ENCODE assay signal across 9 cellular contexts in genomic region chr13:30466841-30467252, GRCh38. TPM values are rescaled to one million over a fixed set of nuclear protein-coding genes. Genes with fewer than 3 reads are reported as not detected.
DNase-seq lines count a peak whose midpoint lies in the region; ATAC-seq and TF ChIP-seq lines count a peak whose summit lies in the region.
"Had no signal": no experiment of that assay in that cellular context is flagged by ENCODE, and none has a peak within 500 bp of the region (broad histone marks: within the 10 kb centered on the region; RNA-seq: fewer than 3 reads in every experiment).

No MANE protein-coding gene starts in this region.

- H3K27me3 ChIP-seq in Caco-2 (replicated peaks; ENCODE audit: control insufficient read depth, insufficient read depth, low read length) (no peaks in the 10 kb centered on the region), HUES48 (ENCODE audit: control insufficient read depth, insufficient read depth, low read length) (no peaks in the 10 kb centered on the region), SJCRH30 (no peaks in the 10 kb centered on the region)
- no peaks in the 10 kb centered on the region for H3K27me3 ChIP-seq in CD4-positive, alpha-beta T cell (ENCODE audit: control insufficient read depth, insufficient read depth, low read length)

- H3K36me3 Mint-ChIP-seq in Caco-2 (ENCODE audit: insufficient read depth, unreplicated experiment), result peaks cover 40% of the 10 kb centered on the region
- peaks cover 37% of the 10 kb centered on the region for H3K36me3 Mint-ChIP-seq in CD4-positive, alpha-beta T cell (ENCODE audit: low read depth)

- no peaks in the 10 kb centered on the region for H3K9me3 Mint-ChIP-seq in Caco-2 (ENCODE audit: unreplicated experiment)
- H3K9me3 Mint-ChIP-seq in CD4-positive, alpha-beta T cell, result no peaks in the 10 kb centered on the region

- H3K4me1 Mint-ChIP-seq in Caco-2 (ENCODE audit: low read depth, unreplicated experiment), result no peaks in the 10 kb centered on the region
- peaks cover 30% of the 10 kb centered on the region for H3K4me1 Mint-ChIP-seq in CD4-positive, alpha-beta T cell (ENCODE audit: low read depth)

- peak overlapping the region; percentile 98 for H3K4me3 Mint-ChIP-seq in Caco-2 (ENCODE audit: unreplicated experiment)
- H3K4me3 Mint-ChIP-seq in CD4-positive, alpha-beta T cell, result no peak overlapping the region

- intact Hi-C loops in Caco-2 (cut with micrococcal nuclease; ENCODE audit: unreplicated experiment), result loop anchor here (1.0 to 10.0 kb wide), 7 partner anchors 12 to 338 kb away; partner anchors contain the start of genes KATNAL1, UBE2L5 and USPL1
- intact Hi-C loops in CD4-positive, alpha-beta T cell (cut with DNase I, micrococcal nuclease), result loop anchor here in 1 of 2 experiments (5.0 to 10.0 kb wide), 7 partner anchors 85 to 872 kb away; partner anchors contain the start of genes HSPH1, KATNAL1, SLC7A1 and UBL3

- peak overlapping the region; percentile 98 for H3K27ac ChIP-seq in HUES48 (ENCODE audit: low read depth, low read length)
- H3K27ac ChIP-seq in SJCRH30, result peak overlapping the region; percentile 97
- no peak overlapping the region for H3K27ac ChIP-seq in CD4-positive, alpha-beta T cell (ENCODE audit: low read depth, low read length)

- TF ChIP-seq CTCF in Caco-2 (IDR thresholded peaks at IDR 0.05; ENCODE audit: insufficient read depth in 1 of 2, low read depth in 1 of 2, low read length in 1 of 2, severe bottlenecking in 1 of 2, unreplicated experiment in 1 of 2), result no peak
- TF ChIP-seq CTCF in CD4-positive, alpha-beta T cell (IDR thresholded peaks at IDR 0.05), result no peak

- peak overlapping the region; percentile 100 for H3K27ac Mint-ChIP-seq in Caco-2 (ENCODE audit: unreplicated experiment)
- H3K27ac Mint-ChIP-seq in CD4-positive, alpha-beta T cell, result no peak overlapping the region

- no TSS peak for BruUV-seq in Caco-2 (replicated peaks; lab: Mats Ljungman, UMichigan)

- CTCF ChIA-PET in Caco-2 (lab: Charles Lee), result no interaction called here
- CTCF ChIA-PET in CD4-positive, alpha-beta T cell (lab: Charles Lee), result no interaction called here

- no peak for DNase-seq in Caco-2
- DNase-seq in SJCRH30, result peak; percentile 81 to 91
- peak; percentile 42 for DNase-seq in glomerular visceral epithelial cell (ENCODE audit: extremely low spot score)
- DNase-seq in CD4-positive, alpha-beta T cell, result no peak
- no peak for DNase-seq in anterior cingulate cortex (lab: John Stamatoyannopoulos, UW)

- H3K9me3 ChIP-seq in Caco-2, result no peaks in the 10 kb centered on the region
- no peaks in the 10 kb centered on the region for H3K9me3 ChIP-seq in HUES48 (ENCODE audit: control insufficient read depth, insufficient read depth, low read length)
- H3K9me3 ChIP-seq in SJCRH30 (replicated peaks), result no peaks in the 10 kb centered on the region
- no peaks in the 10 kb centered on the region for H3K9me3 ChIP-seq in CD4-positive, alpha-beta T cell (ENCODE audit: control insufficient read depth, low read length)

- H3K27me3 Mint-ChIP-seq in Caco-2 (ENCODE audit: insufficient read depth, unreplicated experiment), result peaks cover 2% of the 10 kb centered on the region
- H3K27me3 Mint-ChIP-seq in CD4-positive, alpha-beta T cell, result peaks cover 6% of the 10 kb centered on the region

- peaks cover 1% of the 10 kb centered on the region; the same call in 1 of the 2 replicates for H3K36me3 ChIP-seq in Caco-2 (ENCODE audit: control insufficient read depth, insufficient read depth, low read length)
- H3K36me3 ChIP-seq in HUES48 (ENCODE audit: control insufficient read depth, insufficient read depth, low read length), result peaks cover 23% of the 10 kb centered on the region
- peaks cover 24% of the 10 kb centered on the region for H3K36me3 ChIP-seq in SJCRH30

- H3K4me3 ChIP-seq in Caco-2 (ENCODE audit: low read depth, low read length) (peak overlapping the region; percentile 45), HUES48 (ENCODE audit: low read depth, low read length) (peak overlapping the region; percentile 87), SJCRH30 (peak overlapping the region; percentile 99)

- H3K4me1 ChIP-seq in Caco-2 (peaks cover 12% of the 10 kb centered on the region), HUES48 (ENCODE audit: control insufficient read depth, insufficient read depth, low read length) (peaks cover 10% of the 10 kb centered on the region), SJCRH30 (peaks cover 20% of the 10 kb centered on the region)

- H3K9ac ChIP-seq in HUES48 (ENCODE audit: low read depth, low read length), result no peak overlapping the region

- POLR2A ChIA-PET in Caco-2 (lab: Charles Lee), result no interaction called here
- POLR2A ChIA-PET in CD4-positive, alpha-beta T cell (lab: Charles Lee), result interaction anchor here (3.8 kb wide), 1 partner anchor 150 kb away, joined by 119 read pairs; the partner anchor contains the start of gene USPL1

- ATAC-seq in CD4-positive, alpha-beta T cell (ENCODE audit: poor library complexity), result no peak
- no peak for ATAC-seq in activated CD4-positive, CD25-positive, alpha-beta regulatory T cell treated with anti-CD3 and anti-CD28 coated beads, Interleukin-2, amount 50 U/mL, for 24 hours
- no peak for ATAC-seq in GM18519 (IDR thresholded peaks at IDR 0.05; ENCODE audit: low FRiP score, unreplicated experiment)

RNA-seq across cellular contexts. Expression of gene HMGB1, which starts 1.1 kb away (rescaled TPM):
- total RNA-seq in Caco-2 (2022), result 569 and 598 TPM in 2 replicates
- total RNA-seq in SJCRH30 (2014; rRNA removed; shearing (Covaris generic)), result 1,487 and 1,662 TPM in 2 replicates
- total RNA-seq in CD4-positive, alpha-beta T cell, result 100 to 1,000 TPM; 448 to 465 TPM

RNA-seq across cellular contexts. Expression of gene UBE2L5, which starts 44.6 kb away (rescaled TPM):
- total RNA-seq in Caco-2 (2022), result not detected in 2 replicates
- total RNA-seq in SJCRH30 (2014; rRNA removed; shearing (Covaris generic)), result not detected in 2 replicates
- total RNA-seq in CD4-positive, alpha-beta T cell, result under 1 TPM in 1 of 2 experiments, not detected in 1; 0.11 TPM
- total RNA-seq: skeletal muscle tissue had no signal

Comparison
In these comparisons a context has a peak if more than half of its experiments do, and no peak if none do; other contexts are left out.
1. DNase-seq: peak in SJCRH30 (2 of 2) and glomerular visceral epithelial cell (single experiment); none in Caco-2 (0 of 2), CD4-positive, alpha-beta T cell (0 of 10) and anterior cingulate cortex (0 of 58).
2. H3K4me3 ChIP-seq: peak in every context shown above with its lines; median percentile 99 in SJCRH30; 87 in HUES48; 45 in Caco-2.